21 cellular contexts compared by ENCODE assay signal in genomic region chrX:41081821-41082220, GRCh38. TPM values are rescaled to one million over a fixed set of nuclear protein-coding genes. Genes with fewer than 3 reads are reported as not detected.
DNase-seq lines count a peak whose midpoint lies in the region; ATAC-seq, FAIRE-seq and TF ChIP-seq lines count a peak whose summit lies in the region.
"Had no signal": no experiment of that assay in that cellular context is flagged by ENCODE, and none has a peak within 500 bp of the region (broad histone marks: within the 10 kb centered on the region; RNA-seq: fewer than 3 reads in every experiment).

No MANE protein-coding gene starts in this region.

- 32% methylated on average over 2 of the region's 2 CpGs for WGBS in K562 (ENCODE audit: insufficient coverage, low coverage, missing lambda C conversion rate)
- WGBS in pancreas, 2 donors: 74 to 91% methylated on average over 2 of the region's 2 CpGs

- peaks cover 10 to 12% of the 10 kb centered on the region in 2 experiments; a peak in 4 of 5 replicates for H3K4me1 ChIP-seq in K562 (replicated peaks in 1 of 2; ENCODE audit: control insufficient read depth in 2 of 2, insufficient read depth in 2 of 2, low read length in 2 of 2)
- H3K4me1 ChIP-seq in pancreas: peaks cover 0 to 8% (median 4%) of the 10 kb centered on the region in 3 donors

- H3K9me1 ChIP-seq in K562 (ENCODE audit: control insufficient read depth, insufficient read depth, low read length): no peaks in the 10 kb centered on the region

- H3K4me1 Mint-ChIP-seq in activated CD8-positive, alpha-beta T cell treated with anti-CD3 and anti-CD28 coated beads for 36 hours (ENCODE audit: low read depth): peaks cover 6% of the 10 kb centered on the region

- peaks cover 2% of the 10 kb centered on the region for H3K36me3 Mint-ChIP-seq in activated CD8-positive, alpha-beta T cell treated with anti-CD3 and anti-CD28 coated beads for 36 hours (ENCODE audit: low read depth)
- H3K36me3 Mint-ChIP-seq: CD4-positive, CD25-positive, alpha-beta regulatory T cell had no signal

- H3K79me2 ChIP-seq in K562 (ENCODE audit: control insufficient read depth, insufficient read depth, low read length): peaks cover 15% of the 10 kb centered on the region

- H3K36me3 ChIP-seq in K562 (ENCODE audit: control insufficient read depth, insufficient read depth, low read length): no peaks in the 10 kb centered on the region
- no peaks in the 10 kb centered on the region for H3K36me3 ChIP-seq in pancreas
- H3K36me3 ChIP-seq: BLaER1 had no signal

- TF ChIP-seq POLR2A in GM12891 (IDR thresholded peaks at IDR 0.05; ENCODE audit: low read depth, low read length) (no peak), K562 (conservative IDR thresholded peaks at IDR 0.05) (no peak)

- no peak for TF ChIP-seq EP300 in K562 (IDR thresholded peaks at IDR 0.05; ENCODE audit: low read length)

- H3K27ac ChIP-seq in K562 (ENCODE audit: extremely low read depth, low read depth, low read length) (no peak overlapping the region), pancreas (no peak overlapping the region)
- H3K27ac ChIP-seq: BLaER1, C4-2B had no signal

- intact Hi-C loops in K562 (cut with micrococcal nuclease) (loop anchor here (5.0 kb wide), 1 partner anchor 35 kb away; no protein-coding TSS in a partner anchor), pancreas (cut with DNase I) (no loop called here)
- intact Hi-C loops in activated CD8-positive, alpha-beta T cell treated with anti-CD3 and anti-CD28 coated beads for 36 hours (cut with micrococcal nuclease): loop anchor here (5.0 kb wide), 1 partner anchor 70 kb away; no protein-coding TSS in a partner anchor

- TF ChIP-seq CTCF in K562 (IDR thresholded peaks at IDR 0.05 in 2 of 3, conservative IDR thresholded peaks at IDR 0.05 in 1 of 3; ENCODE audit: insufficient read depth in 2 of 3, low read depth in 1 of 3, low read length in 3 of 3) (no peak), pancreas (IDR thresholded peaks at IDR 0.05) (no peak)
- TF ChIP-seq CTCF in activated CD8-positive, alpha-beta T cell treated with anti-CD3 and anti-CD28 coated beads for 36 hours (IDR thresholded peaks at IDR 0.05): no peak

- DNase-seq in GM12891 (ENCODE audit: insufficient read length, low spot score) (no peak), GM19239 (ENCODE audit: insufficient read length, low spot score) (no peak), K562 (ENCODE audit: extremely low read depth in 1 of 4, low spot score in 3 of 4) (no peak), pancreas (no peak), foreskin melanocyte (no peak), epidermal melanocyte (ENCODE audit: insufficient read length, low spot score) (no peak), NCI-H2171 (lab: John Stamatoyannopoulos, UW) (no peak)
- DNase-seq in activated CD8-positive, alpha-beta T cell treated with anti-CD3 and anti-CD28 coated beads for 36 hours: no peak
- DNase-seq: Caco-2; CD4-positive, CD25-positive, alpha-beta regulatory T cell; CD8-positive, alpha-beta T cell; DMS153; DND-41; GDM1; H9; HFFc6 had no signal

- H3K27me3 Mint-ChIP-seq in activated CD8-positive, alpha-beta T cell treated with anti-CD3 and anti-CD28 coated beads for 36 hours: no peaks in the 10 kb centered on the region
- H3K27me3 Mint-ChIP-seq: B cell had no signal

- no peak overlapping the region for H3K27ac Mint-ChIP-seq in activated CD8-positive, alpha-beta T cell treated with anti-CD3 and anti-CD28 coated beads for 36 hours
- H3K27ac Mint-ChIP-seq: B cell; CD8-positive, alpha-beta T cell; H9; HFFc6 had no signal

- ATAC-seq in K562 (no peak), pancreas (no peak)
- no peak for ATAC-seq in activated CD8-positive, alpha-beta T cell treated with anti-CD3 and anti-CD28 coated beads for 36 hours
- ATAC-seq: CD8-positive, alpha-beta T cell; GM12878; HCT116 had no signal

- no peak overlapping the region for H3K4me2 ChIP-seq in K562 (ENCODE audit: insufficient read depth, low read length)
- H3K4me2 ChIP-seq: BLaER1 had no signal

- POLR2A ChIA-PET in K562 (lab: Yijun Ruan, JAX): no interaction called here
- POLR2A ChIA-PET in activated CD8-positive, alpha-beta T cell treated with anti-CD3 and anti-CD28 coated beads for 36 hours (lab: Charles Lee): no interaction called here

- TF ChIP-seq RAD21 in K562 (CRISPR knock-in tag; conservative IDR thresholded peaks at IDR 0.05 in 1 of 2, IDR thresholded peaks at IDR 0.05 in 1 of 2): no peak

- H3K9ac ChIP-seq in K562 (ENCODE audit: insufficient read depth in 1 of 2, low read depth in 2 of 2, low read length in 2 of 2): no peak overlapping the region
- H3K9ac ChIP-seq: BLaER1 had no signal

- CTCF ChIA-PET in K562 (lab: Yijun Ruan, JAX; ENCODE audit: low intra/inter-chr PET ratio): no interaction called here
- CTCF ChIA-PET in activated CD8-positive, alpha-beta T cell treated with anti-CD3 and anti-CD28 coated beads for 36 hours (lab: Charles Lee): no interaction called here

- no TSS peak for BruUV-seq in K562 (replicated peaks; lab: Mats Ljungman, UMichigan)

- H3K27me3 ChIP-seq in K562 (ENCODE audit: control insufficient read depth in 2 of 2, insufficient read depth in 2 of 2, low read length in 2 of 2) (no peaks in the 10 kb centered on the region), pancreas (peaks cover 0 to 4% (median 0%) of the 10 kb centered on the region in 4 donors)

- in situ Hi-C loops in K562 (cut with MboI): no loop called here

- peaks cover 4% of the 10 kb centered on the region; the same call in 1 of the 2 replicates for H4K20me1 ChIP-seq in K562 (replicated peaks; ENCODE audit: control insufficient read depth, insufficient read depth, low read length)

- FAIRE-seq in GM12891 (lab: Jason Lieb, UNC): peak; percentile 87
- FAIRE-seq in GM19239 (lab: Jason Lieb, UNC): peak; percentile 58
- FAIRE-seq in K562 (lab: Jason Lieb, UNC): peak; percentile 15
- peak; percentile 71 for FAIRE-seq in pancreas (lab: Jason Lieb, UNC)
- FAIRE-seq: GM12878 had no signal

- no peaks in the 10 kb centered on the region for H3K9me3 Mint-ChIP-seq in activated CD8-positive, alpha-beta T cell treated with anti-CD3 and anti-CD28 coated beads for 36 hours
- H3K9me3 Mint-ChIP-seq: CD8-positive, alpha-beta T cell; HFFc6 had no signal

- H3K4me3 Mint-ChIP-seq in activated CD8-positive, alpha-beta T cell treated with anti-CD3 and anti-CD28 coated beads for 36 hours: no peak overlapping the region
- H3K4me3 Mint-ChIP-seq: B cell; CD4-positive, CD25-positive, alpha-beta regulatory T cell; CD8-positive, alpha-beta T cell; H9; HFFc6 had no signal

- H3K9me3 ChIP-seq in K562 (replicated peaks; ENCODE audit: control insufficient read depth, insufficient read depth, low read depth, low read length): no peaks in the 10 kb centered on the region
- no peaks in the 10 kb centered on the region for H3K9me3 ChIP-seq in pancreas
- H3K9me3 ChIP-seq: BLaER1, Caco-2 had no signal

- no peak overlapping the region for H3K4me3 ChIP-seq in K562
- H3K4me3 ChIP-seq in pancreas: no peak overlapping the region
- H3K4me3 ChIP-seq: BLaER1, GM12878 had no signal

- H2AFZ ChIP-seq in K562 (ENCODE audit: low read depth, low read length): peak overlapping the region; percentile 40

TF ChIP-seq in GM12891, 5 proteins besides CTCF, POLR2A, EP300 and RAD21:
- TF ChIP-seq PAX5 (IDR thresholded peaks at IDR 0.05; ENCODE audit: insufficient read depth, low read length, severe bottlenecking) (no peak), POU2F2 (IDR thresholded peaks at IDR 0.05; ENCODE audit: low read depth, low read length) (no peak), TAF1 (IDR thresholded peaks at IDR 0.05; ENCODE audit: low read depth, low read length) (no peak), SPI1 (IDR thresholded peaks at IDR 0.05; ENCODE audit: low read depth, low read length) (no peak), POLR2AphosphoS5 (IDR thresholded peaks at IDR 0.05; ENCODE audit: low read depth, low read length) (no peak)

TF ChIP-seq in K562, 482 proteins besides CTCF, POLR2A, EP300 and RAD21 (continues in another document):
- no peak for TF ChIP-seq THAP7 (CRISPR knock-in tag; IDR thresholded peaks at IDR 0.05)

RNA-seq across cellular contexts. Expression of gene USP9X, which starts 3.4 kb away (rescaled TPM):
- 12.6 TPM for polyA plus RNA-seq in GM12891 (2012; ENCODE audit: low read depth, missing spikeins)
- total RNA-seq in K562 (2011; cell fraction: chromatin; rRNA removed; ENCODE audit: low replicate concordance): 138 and 396 TPM in 2 replicates
- total RNA-seq in K562 (2011; cell fraction: nucleolus; rRNA removed): 51.9 and 68.7 TPM in 2 replicates
- 103 and 125 TPM in 2 replicates for total RNA-seq in K562 (2011; cell fraction: nucleoplasm; rRNA removed)
- total RNA-seq in K562 (2014; rRNA removed) (29.0 and 29.5 TPM in 2 replicates), K562 (2014; rRNA removed; fragmentation: Illumina TruSeq; extraction: Trizol) (47.8 and 53.8 TPM in 2 replicates), K562 (2015; rRNA removed; fragmentation: Illumina TruSeq; extraction: Trizol) (31.9 and 33.1 TPM in 2 replicates), K562 (2021) (44.9 and 45.7 TPM in 2 replicates), pancreas (10 to 100 TPM; 29.4 to 55.2 (median 32.2) TPM)
- polyA plus RNA-seq in K562 (2011; rRNA removed) (26.1 and 40.1 TPM in 2 replicates), K562 (2014; fragmentation: Illumina TruSeq; extraction: Trizol) (29.4 and 31.0 TPM in 2 replicates), K562 (2014; fragmentation: Nextera tagmentation; extraction: Ambion mirVana) (10 to 100 TPM; 10.9 to 15.2 TPM), K562 (2014; rRNA removed) (19.0 and 21.4 TPM in 2 replicates), pancreas (10 to 100 TPM in 1 of 2 donors, 1 to 10 TPM in 1; 6.3 to 13.5 TPM)
- 11.5 and 16.7 TPM in 2 replicates for polyA plus RNA-seq in K562 (2011; cell fraction: cytosol; rRNA removed)
- 35.7 and 38.8 TPM in 2 replicates for polyA plus RNA-seq in K562 (2011; cell fraction: nucleus; rRNA removed)
- polyA plus RNA-seq in K562 (2012): 21.9 and 23.8 TPM in 2 replicates
- 196 and 258 TPM in 2 replicates for polyA minus RNA-seq in K562 (2011; rRNA and poly(A)+ RNA removed)
- 77.6 and 121 TPM in 2 replicates for polyA minus RNA-seq in K562 (2011; cell fraction: cytosol; rRNA and poly(A)+ RNA removed)
- polyA minus RNA-seq in K562 (2011; cell fraction: nucleus; rRNA and poly(A)+ RNA removed): 47.0 and 84.4 TPM in 2 replicates
- total RNA-seq in activated CD8-positive, alpha-beta T cell treated with anti-CD3 and anti-CD28 coated beads for 36 hours: 10 to 100 TPM; 58.7 to 60.5 TPM

Comparison
In these comparisons a context has a peak if more than half of its experiments do, and no peak if none do; other contexts are left out.
1. intact Hi-C loops: an anchor here in K562 (5.0 kb wide) and activated CD8-positive, alpha-beta T cell treated with anti-CD3 and anti-CD28 coated beads for 36 hours (5.0 kb wide); none called in pancreas.